ENCODE assay signal across 8 cellular contexts in the genomic region with DNA sequence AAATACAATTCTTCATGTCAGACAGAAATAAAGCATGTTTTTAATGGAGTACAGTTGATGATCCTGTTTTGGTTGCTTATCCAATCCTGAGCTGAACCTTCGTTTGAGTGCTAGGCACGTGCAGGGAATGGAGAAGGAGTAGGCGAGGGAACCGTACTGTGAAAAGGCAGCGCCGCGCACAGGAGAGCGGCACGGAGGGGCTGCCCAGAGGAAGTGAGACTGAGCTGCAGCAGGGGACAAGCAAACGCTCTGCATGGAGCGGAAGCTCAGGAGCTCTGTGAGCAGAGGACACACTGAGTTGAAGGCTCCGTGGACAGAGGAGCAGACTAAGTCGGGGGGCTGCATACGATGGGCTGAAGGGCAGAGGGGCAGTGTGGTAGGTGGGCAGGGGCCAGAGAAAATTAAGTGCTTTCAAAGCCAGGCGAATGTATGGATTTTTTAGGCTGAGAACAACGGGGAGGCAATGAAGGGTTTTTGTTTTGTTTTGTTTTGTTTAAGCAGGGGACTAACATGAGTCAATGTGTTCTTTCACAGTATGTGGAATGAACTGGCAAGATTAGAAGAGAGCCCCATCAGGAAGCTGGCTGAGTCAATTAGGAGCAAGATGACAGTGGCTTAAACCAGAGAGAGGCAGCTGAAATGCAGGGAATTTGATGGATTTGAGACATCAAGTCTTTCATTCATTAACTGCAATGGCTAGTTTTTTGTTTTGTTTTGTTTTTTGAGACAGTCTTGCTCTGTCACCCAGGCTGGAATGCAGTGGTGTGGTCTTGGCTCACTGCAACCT. TPM values are rescaled to one million over a fixed set of nuclear protein-coding genes. Genes with fewer than 3 reads are reported as not detected.
DNase-seq lines count a peak whose midpoint lies in the region; ATAC-seq and TF ChIP-seq lines count a peak whose summit lies in the region.

No MANE protein-coding gene starts in this region.

- TF ChIP-seq CTCF in smooth muscle cell (IDR thresholded peaks at IDR 0.05; ENCODE audit: borderline replicate concordance, insufficient read depth, poor library complexity, severe bottlenecking) = no peak

- 45% methylated on average over 16 of the region's 16 CpGs for WGBS in smooth muscle cell (ENCODE audit: low lambda C conversion rate)

- H3K27me3 ChIP-seq in ACC112 (ENCODE audit: insufficient read depth, low read length) (no peaks in the 10 kb centered on the region), Karpas-422 (ENCODE audit: low read length) (no peaks in the 10 kb centered on the region), smooth muscle cell (ENCODE audit: low read depth) (no peaks in the 10 kb centered on the region)

- H2AFZ ChIP-seq in ACC112 (ENCODE audit: low read length, unreplicated experiment) (peak overlapping the region; percentile 73), Karpas-422 (ENCODE audit: low read length) (peak overlapping the region; percentile 60; the same call in 1 of the 2 replicates), smooth muscle cell (ENCODE audit: low read depth) (no peak overlapping the region)

- H3K4me2 ChIP-seq in Karpas-422 (ENCODE audit: low read depth, low read length, poor library complexity, severe bottlenecking) = peak overlapping the region; percentile 37
- peak overlapping the region; percentile 79 for H3K4me2 ChIP-seq in smooth muscle cell

- H3K9ac ChIP-seq in Karpas-422 (ENCODE audit: low read length) (peak overlapping the region; percentile 34), smooth muscle cell (ENCODE audit: low read depth) (peak overlapping the region; percentile 80)

- H3K4me3 ChIP-seq in ACC112 (ENCODE audit: low read depth, low read length) (peak overlapping the region; percentile 65), Karpas-422 (ENCODE audit: low read length) (peak overlapping the region; percentile 7; the same call in 1 of the 2 replicates), smooth muscle cell (no peak overlapping the region)

- H3K4me1 ChIP-seq in ACC112 (ENCODE audit: control insufficient read depth, insufficient read depth, low read length, unreplicated experiment) = peaks cover 25% of the 10 kb centered on the region
- peaks cover 10% of the 10 kb centered on the region for H3K4me1 ChIP-seq in Karpas-422 (ENCODE audit: low read length)
- peaks cover 9% of the 10 kb centered on the region for H3K4me1 ChIP-seq in smooth muscle cell (ENCODE audit: low read depth)

- H3K36me3 ChIP-seq in ACC112 (ENCODE audit: insufficient read depth, low read length) (0 out of 2 replicates have a peak, but pooled peaks cover 3% of the 10 kb centered on the region), Karpas-422 (ENCODE audit: insufficient read depth, low read length) (no peaks in the 10 kb centered on the region), smooth muscle cell (ENCODE audit: low read depth) (peaks cover 4% of the 10 kb centered on the region)

- H3K79me2 ChIP-seq in ACC112 (ENCODE audit: control insufficient read depth, insufficient read depth, low read length, unreplicated experiment) (no peaks in the 10 kb centered on the region), Karpas-422 (ENCODE audit: low read length) (no peaks in the 10 kb centered on the region), smooth muscle cell (ENCODE audit: low read depth) (no peaks in the 10 kb centered on the region)

- DNase-seq in Karpas-422 (peak; percentile 66), dermis blood vessel endothelial cell (peak; percentile 29), smooth muscle cell (lab: John Stamatoyannopoulos, UW; ENCODE audit: unreplicated experiment) (no peak), NCI-H2107 treated with DMSO at 0.1 percent for 48 hours (lab: John Stamatoyannopoulos, UW; ENCODE audit: unreplicated experiment) (no peak), mucosa of gallbladder (ENCODE audit: low spot score) (no peak), SHP77 (lab: John Stamatoyannopoulos, UW) (no peak)

- peaks cover 17% of the 10 kb centered on the region for H3F3A ChIP-seq in smooth muscle cell (ENCODE audit: low read depth)

- H3K9me2 ChIP-seq in Karpas-422 (replicated peaks; ENCODE audit: insufficient read depth, low read length) = no peaks in the 10 kb centered on the region

- H3K27ac ChIP-seq in ACC112 (ENCODE audit: low read depth, low read length) (peak overlapping the region; percentile 83), Karpas-422 (ENCODE audit: low read length) (no peak overlapping the region), smooth muscle cell (ENCODE audit: low read depth) (peak overlapping the region; percentile 97)

- peak; percentile 69 for ATAC-seq in GM19023 (IDR thresholded peaks at IDR 0.05; ENCODE audit: unreplicated experiment)

- no peaks in the 10 kb centered on the region for H3K9me3 ChIP-seq in Karpas-422 (ENCODE audit: low read length)
- H3K9me3 ChIP-seq in smooth muscle cell (replicated peaks; ENCODE audit: low read depth) = no peaks in the 10 kb centered on the region

- no peaks in the 10 kb centered on the region for H4K20me1 ChIP-seq in Karpas-422 (ENCODE audit: insufficient read depth, low read depth, low read length)
- H4K20me1 ChIP-seq in smooth muscle cell (ENCODE audit: low read depth) = no peaks in the 10 kb centered on the region

RNA-seq across cellular contexts. Expression of a gene that starts 23.8 kb away (rescaled TPM):
- total RNA-seq in Karpas-422 (2014; rRNA removed; shearing (Covaris generic); ENCODE audit: low replicate concordance) = 22.7 and 42.2 TPM in 2 replicates
- total RNA-seq in dermis blood vessel endothelial cell (31.0 and 44.4 TPM in 2 replicates), smooth muscle cell (56.9 and 60.3 TPM in 2 replicates), mucosa of gallbladder (59.1 TPM)
- 43.6 and 47.2 TPM in 2 replicates for polyA plus RNA-seq in smooth muscle cell

RNA-seq across cellular contexts. Expression of a gene that starts 48.3 kb away (rescaled TPM):
- total RNA-seq in Karpas-422 (2014; rRNA removed; shearing (Covaris generic); ENCODE audit: low replicate concordance) = 11.0 and 12.4 TPM in 2 replicates
- total RNA-seq in dermis blood vessel endothelial cell = 10.4 and 11.4 TPM in 2 replicates
- 23.0 and 86.7 TPM in 2 replicates for total RNA-seq in smooth muscle cell
- 20.0 and 22.8 TPM in 2 replicates for polyA plus RNA-seq in smooth muscle cell
- total RNA-seq in mucosa of gallbladder = 10.9 TPM

Comparison
In these comparisons a context has a peak if more than half of its experiments do, and no peak if none do; other contexts are left out.
1. DNase-seq: peak in Karpas-422 (single experiment) and dermis blood vessel endothelial cell (single experiment); none in smooth muscle cell (single experiment), NCI-H2107 treated with DMSO at 0.1 percent for 48 hours (single experiment), mucosa of gallbladder (single experiment) and SHP77 (0 of 2).